ENCODE assay signal across 27 cellular contexts in genomic region chr4:118190903-118191302, GRCh38.
"Had no signal": no experiment of that assay in that cellular context is flagged by ENCODE, and none has a peak within 500 bp of the region (broad histone marks: within the 10 kb centered on the region; RNA-seq: fewer than 3 reads in every experiment).

No MANE protein-coding gene starts in this region.

- H2AFZ ChIP-seq: hepatocyte had no signal

- H3K4me1 ChIP-seq: left ventricle myocardium inferior, suprapubic skin, tibial artery, upper lobe of right lung had no signal

- H3K9me3 ChIP-seq: thoracic aorta, tibial artery, upper lobe of right lung had no signal

- H3K27ac ChIP-seq: hepatocyte, left ventricle myocardium inferior, ovary, skin epidermis, suprapubic skin, thoracic aorta, tibial artery, upper lobe of right lung had no signal

- H3K4me2 ChIP-seq: hepatocyte had no signal

- H3K4me1 Mint-ChIP-seq: mesothelial cell of epicardium; naive B cell; natural killer cell; nephron progenitor cell; stimulated activated effector memory CD8-positive, alpha-beta T cell treated with anti-CD3 and anti-CD28 coated beads, Interleukin-12 subunit alpha, Interleukin-12 subunit beta, amount 100 ng/mL, for 72 hours had no signal

- H3K27ac Mint-ChIP-seq: mesothelial cell of epicardium; naive B cell; natural killer cell; nephron progenitor cell; progenitor cell of endocrine pancreas; stimulated activated effector memory CD8-positive, alpha-beta T cell treated with anti-CD3 and anti-CD28 coated beads, Interleukin-12 subunit alpha, Interleukin-12 subunit beta, amount 100 ng/mL, for 72 hours; stimulated activated naive CD8-positive, alpha-beta T cell treated with anti-CD3 and anti-CD28 coated beads, Interleukin-15, Interleukin-2, amounts not matched to agents 100 ng/mL and 50 ng/mL, for 24 hours had no signal

- ATAC-seq: natural killer cell; right cardiac atrium; sciatic nerve; stimulated activated effector memory CD8-positive, alpha-beta T cell treated with anti-CD3 and anti-CD28 coated beads, Interleukin-12 subunit alpha, Interleukin-12 subunit beta, amount 100 ng/mL, for 72 hours; upper lobe of right lung had no signal

- H3K4me3 ChIP-seq: hepatocyte, left ventricle myocardium inferior, lung, ovary, skin epidermis, suprapubic skin, thoracic aorta, tibial artery, upper lobe of right lung had no signal

- DNase-seq: islet precursor cell; left ventricle myocardium inferior; mesendoderm; naive B cell; natural killer cell; nephron progenitor cell; ovary; retina; right cardiac atrium; stimulated activated CD4-positive, alpha-beta T cell treated with anti-CD3 and anti-CD28 coated beads, Interleukin-12 subunit alpha, Interleukin-12 subunit beta, amount 100 ng/mL, for 4 hours; stimulated activated CD4-positive, alpha-beta T cell treated with anti-CD3 and anti-CD28 coated beads, Interleukin-15, amount 100 ng/mL, for 24 hours; stimulated activated CD4-positive, alpha-beta T cell treated with anti-CD3 and anti-CD28 coated beads, Interleukin-2, amount 100 ng/mL, for 24 hours; stimulated activated CD4-positive, alpha-beta T cell treated with anti-CD3 and anti-CD28 coated beads, Interleukin-4, amount 100 ng/mL, for 1 hour; stimulated activated naive CD4-positive, alpha-beta T cell; tibial artery; trophoblast cell; upper lobe of right lung had no signal

- H3K79me2 ChIP-seq: hepatocyte had no signal

- H3K27me3 Mint-ChIP-seq: naive B cell; progenitor cell of endocrine pancreas; stimulated activated naive CD8-positive, alpha-beta T cell treated with anti-CD3 and anti-CD28 coated beads, Interleukin-15, Interleukin-2, amounts not matched to agents 100 ng/mL and 50 ng/mL, for 24 hours had no signal

- H3K36me3 ChIP-seq: left ventricle myocardium inferior, ovary, suprapubic skin, thoracic aorta, tibial artery, upper lobe of right lung had no signal

- H3K4me3 Mint-ChIP-seq: mesothelial cell of epicardium; naive B cell; natural killer cell; nephron progenitor cell; stimulated activated effector memory CD8-positive, alpha-beta T cell treated with anti-CD3 and anti-CD28 coated beads, Interleukin-12 subunit alpha, Interleukin-12 subunit beta, amount 100 ng/mL, for 72 hours; stimulated activated naive CD8-positive, alpha-beta T cell treated with anti-CD3 and anti-CD28 coated beads, Interleukin-15, Interleukin-2, amounts not matched to agents 100 ng/mL and 50 ng/mL, for 24 hours had no signal

- H3K36me3 Mint-ChIP-seq: naive B cell; natural killer cell; stimulated activated effector memory CD8-positive, alpha-beta T cell treated with anti-CD3 and anti-CD28 coated beads, Interleukin-12 subunit alpha, Interleukin-12 subunit beta, amount 100 ng/mL, for 72 hours had no signal

- H3K27me3 ChIP-seq: hepatocyte, ovary, suprapubic skin, tibial artery, upper lobe of right lung had no signal

- H3K9me3 Mint-ChIP-seq: stimulated activated effector memory CD8-positive, alpha-beta T cell treated with anti-CD3 and anti-CD28 coated beads, Interleukin-12 subunit alpha, Interleukin-12 subunit beta, amount 100 ng/mL, for 72 hours; stimulated activated naive CD8-positive, alpha-beta T cell treated with anti-CD3 and anti-CD28 coated beads, Interleukin-15, Interleukin-2, amounts not matched to agents 100 ng/mL and 50 ng/mL, for 24 hours had no signal
